7 cellular contexts compared by ENCODE assay signal in genomic region chr6:95578106-95578410, GRCh38. TPM values are rescaled to one million over a fixed set of nuclear protein-coding genes. Genes with fewer than 3 reads are reported as not detected.
DNase-seq lines count a peak whose midpoint lies in the region; ATAC-seq, FAIRE-seq and TF ChIP-seq lines count a peak whose summit lies in the region.

No MANE protein-coding gene starts in this region.

- no peaks in the 10 kb centered on the region for H3K27me3 ChIP-seq in body of pancreas
- no peaks in the 10 kb centered on the region for H3K27me3 ChIP-seq in liver (ENCODE audit: control insufficient read depth in 4 of 4, insufficient read depth in 4 of 4, low read length in 3 of 4)

- peaks cover 24% of the 10 kb centered on the region for H3K4me1 ChIP-seq in body of pancreas
- H3K4me1 ChIP-seq in liver (ENCODE audit: control insufficient read depth in 4 of 4, insufficient read depth in 4 of 4, low read length in 3 of 4), result peaks cover 3 to 33% (median 11%) of the 10 kb centered on the region in 4 donors

- TF ChIP-seq RAD21 in liver (IDR thresholded peaks at IDR 0.05), result no peak

- TF ChIP-seq POLR2A in GM12891 (IDR thresholded peaks at IDR 0.05; ENCODE audit: low read depth, low read length) (no peak), body of pancreas (IDR thresholded peaks at IDR 0.05) (no peak)

- peak overlapping the region; percentile 85 for H3K4me3 ChIP-seq in Jurkat, Clone E6-1 (ENCODE audit: low read length)
- H3K4me3 ChIP-seq in body of pancreas (peak overlapping the region; percentile 49 to 96), liver (ENCODE audit: low read depth in 1 of 3, low read length in 3 of 3) (peak overlapping the region; percentile 60 to 99 (median 92))

- peak overlapping the region; percentile 62 to 92 (median 82) for H3K27ac ChIP-seq in body of pancreas
- H3K27ac ChIP-seq in liver (ENCODE audit: low read depth in 1 of 2, low read length in 2 of 2), result peak overlapping the region; percentile 93 to 96

- H3K9me3 Mint-ChIP-seq in type B pancreatic cell, result no peaks in the 10 kb centered on the region

- peak; percentile 83 for FAIRE-seq in GM12891 (lab: Jason Lieb, UNC)

- peak; percentile 13 for ATAC-seq in GM21529 (IDR thresholded peaks at IDR 0.05; ENCODE audit: unreplicated experiment)
- ATAC-seq in body of pancreas, result peak; percentile 27

- intact Hi-C loops in body of pancreas (cut with DNase I), result no loop called here

- H3K27ac Mint-ChIP-seq in type B pancreatic cell, result peak overlapping the region; percentile 91

- peaks cover 20% of the 10 kb centered on the region for H3K4me1 Mint-ChIP-seq in type B pancreatic cell (ENCODE audit: unreplicated experiment)

- peak overlapping the region; percentile 96 for H3K4me3 Mint-ChIP-seq in type B pancreatic cell

- WGBS in body of pancreas, 2 donors, result 1 to 3% methylated on average over 9 to 10 of the region's 10 CpGs
- WGBS in liver, result 2% methylated on average over 10 of the region's 10 CpGs

- TF ChIP-seq CTCF in body of pancreas (IDR thresholded peaks at IDR 0.05) (no peak), liver (IDR thresholded peaks at IDR 0.05; ENCODE audit: low read depth, low read length, missing input control) (no peak), type B pancreatic cell (conservative IDR thresholded peaks at IDR 0.05) (no peak)

- peaks cover 3% of the 10 kb centered on the region for H3K36me3 Mint-ChIP-seq in type B pancreatic cell

- H3K36me3 ChIP-seq in body of pancreas (replicated peaks in 1 of 2; ENCODE audit: insufficient read depth in 1 of 2, low read depth in 2 of 2), result no peaks in the 10 kb centered on the region
- no peaks in the 10 kb centered on the region for H3K36me3 ChIP-seq in liver (ENCODE audit: control insufficient read depth in 4 of 4, insufficient read depth in 3 of 4, low read depth in 1 of 4, low read length in 3 of 4)

- DNase-seq in GM12891 (ENCODE audit: insufficient read length, low spot score), result no peak
- peak; percentile 12 for DNase-seq in Jurkat, Clone E6-1 (ENCODE audit: low read depth, low spot score)
- DNase-seq in body of pancreas, result no peak
- no peak for DNase-seq in type B pancreatic cell (ENCODE audit: extremely low spot score, unreplicated experiment)
- DNase-seq in stimulated activated CD4-positive, alpha-beta T cell treated with anti-CD3 and anti-CD28 coated beads, Interleukin-1b, Interleukin-23, amount 100 ng/mL, for 48 hours, result no peak

- H3K27me3 Mint-ChIP-seq in type B pancreatic cell, result no peaks in the 10 kb centered on the region

- peak overlapping the region; percentile 96 to 99 for H3K9ac ChIP-seq in liver (ENCODE audit: low read depth in 1 of 2, low read length in 2 of 2)

- H3K9me3 ChIP-seq in body of pancreas (no peaks in the 10 kb centered on the region), liver (ENCODE audit: control insufficient read depth in 4 of 4, low read length in 3 of 4) (no peaks in the 10 kb centered on the region)

TF ChIP-seq in GM12891, 5 proteins besides CTCF, POLR2A, EP300 and RAD21:
- TF ChIP-seq SPI1 (IDR thresholded peaks at IDR 0.05; ENCODE audit: low read depth, low read length) (peak; percentile 18; the same call in 1 of the 2 replicates), PAX5 (IDR thresholded peaks at IDR 0.05; ENCODE audit: insufficient read depth, low read length, severe bottlenecking) (no peak)
TF ChIP-seq in GM12891: peak in this region for 1.

TF ChIP-seq in liver, 16 proteins besides CTCF, POLR2A, EP300 and RAD21:
- TF ChIP-seq NR2F2 (IDR thresholded peaks at IDR 0.05) (no peak), FOXA2 (IDR thresholded peaks at IDR 0.05) (no peak), HNF4G (IDR thresholded peaks at IDR 0.05) (no peak), YY1 (IDR thresholded peaks at IDR 0.05) (peak; percentile 29)

RNA-seq across cellular contexts. Expression of gene MANEA, which starts 0.7 kb away (rescaled TPM):
- 3.4 TPM for polyA plus RNA-seq in GM12891 (2012; ENCODE audit: low read depth, missing spikeins)
- 19.1 TPM for polyA plus RNA-seq in Jurkat, Clone E6-1 (2012; ENCODE audit: insufficient read depth, insufficient read length)
- total RNA-seq in body of pancreas (1 to 10 TPM; 2.6 to 5.2 TPM), liver (10 to 100 TPM in 1 of 2 donors, 1 to 10 TPM in 1; 9.7 to 37.4 TPM), type B pancreatic cell (ENCODE audit: low replicate concordance) (8.8 and 15.5 TPM in 2 replicates)
- 10 to 100 TPM; 16.5 to 21.3 TPM for polyA plus RNA-seq in liver
